ENCODE assay signal across 1 cellular context in the genomic region with DNA sequence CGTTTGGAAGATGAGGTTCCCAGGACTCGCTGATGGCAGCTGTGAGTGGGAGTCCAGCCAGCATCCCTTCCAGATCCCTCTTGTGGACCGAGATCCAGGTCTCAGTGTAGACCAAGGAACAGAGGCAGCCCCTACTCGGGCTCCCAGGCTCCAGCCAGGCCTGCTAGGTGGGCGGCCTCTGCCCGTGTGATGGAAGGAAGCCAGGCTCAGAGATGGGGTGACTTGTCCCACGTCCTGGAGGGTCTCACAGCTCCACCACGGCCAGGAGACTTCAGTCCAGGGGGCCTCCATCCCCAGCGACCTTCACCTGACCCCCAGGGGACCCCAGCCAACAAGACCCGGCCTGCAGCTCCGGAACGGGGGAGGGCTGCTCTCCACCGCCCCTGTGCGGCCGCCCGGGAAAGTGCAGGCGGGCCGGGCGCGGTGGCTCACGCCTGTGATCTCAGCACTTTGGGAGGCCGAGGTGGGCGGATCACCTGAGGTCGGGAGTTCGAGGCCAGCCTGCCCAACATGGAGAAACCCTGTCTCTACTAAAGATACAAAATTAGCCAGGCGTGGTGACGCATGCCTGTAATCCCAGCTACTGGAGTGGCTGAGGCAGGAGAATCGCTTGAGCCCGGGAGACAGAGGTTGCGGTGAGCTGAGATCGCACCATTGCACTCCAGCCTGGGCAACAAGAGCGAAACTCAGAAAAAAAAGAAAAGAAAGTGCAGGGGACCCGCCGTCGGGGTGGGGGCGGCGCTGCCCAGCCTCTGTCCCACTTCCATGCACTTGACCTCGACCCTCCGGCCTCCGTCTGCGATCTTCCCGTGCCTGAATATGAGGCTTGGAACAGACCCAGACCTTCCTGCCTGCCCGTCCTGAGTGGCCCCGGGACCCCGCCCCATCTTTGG.
TF ChIP-seq lines count a peak whose summit lies in the region.

No MANE protein-coding gene starts in this region.

TF ChIP-seq in H1, 55 proteins besides CTCF, POLR2A, EP300 and RAD21:
- TF ChIP-seq SP1 (IDR thresholded peaks at IDR 0.05; ENCODE audit: low read depth, low read length) = peak; percentile 66; the same call in 1 of the 2 replicates
- TF ChIP-seq RXRA (IDR thresholded peaks at IDR 0.05; ENCODE audit: insufficient read depth, low read depth, low read length) = 0 out of 2 replicates have a peak, but pooled peaks have one; percentile 81
- TF ChIP-seq EGR1 (IDR thresholded peaks at IDR 0.05; ENCODE audit: borderline replicate concordance, low read depth, low read length) = peak; percentile 87; the same call in 1 of the 2 replicates
- TF ChIP-seq ASH2L (IDR thresholded peaks at IDR 0.05; ENCODE audit: low read length) = peak; percentile 42
- TF ChIP-seq SIX5 (IDR thresholded peaks at IDR 0.05; ENCODE audit: low read depth, low read length) = no peak
- TF ChIP-seq KDM1A (IDR thresholded peaks at IDR 0.05; ENCODE audit: borderline replicate concordance, low read length) = peak; percentile 82
- no peak for TF ChIP-seq YY1 (IDR thresholded peaks at IDR 0.05; ENCODE audit: low read depth, low read length)
- TF ChIP-seq ATF2 (IDR thresholded peaks at IDR 0.05; ENCODE audit: low read length) = no peak
